Comparison of ENCODE assay signal across 2 cellular contexts in the genomic region with DNA sequence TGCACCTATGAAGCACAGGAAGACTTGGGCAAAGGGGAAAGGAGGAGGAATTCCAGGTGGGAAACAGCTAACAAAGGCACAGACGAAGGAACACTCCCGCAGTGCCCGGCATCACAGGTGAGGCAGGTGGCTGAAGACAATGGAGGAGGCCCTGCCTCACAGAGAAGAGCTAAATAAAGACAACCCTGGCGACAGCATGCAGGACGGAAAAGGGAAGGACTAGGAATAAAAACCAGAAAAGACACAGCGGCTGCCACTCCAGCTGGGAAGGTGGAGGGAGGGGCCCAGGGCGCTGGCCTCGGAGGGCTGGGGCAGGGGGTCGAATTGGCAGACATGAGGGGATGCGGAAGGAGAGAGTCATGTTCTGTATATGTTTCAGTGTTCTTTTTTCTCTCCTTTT.
TF ChIP-seq lines count a peak whose summit lies in the region.

No MANE protein-coding gene starts in this region.

TF ChIP-seq in GM23338, 12 proteins besides CTCF, POLR2A, EP300 and RAD21:
- TF ChIP-seq NANOG (IDR thresholded peaks at IDR 0.05; ENCODE audit: borderline replicate concordance) (no peak), ZNF331 (CRISPR knock-in tag; IDR thresholded peaks at IDR 0.05; ENCODE audit: low read depth) (no peak)

TF ChIP-seq in H1, 55 proteins besides CTCF, POLR2A, EP300 and RAD21:
- TF ChIP-seq TAF7 (optimal IDR thresholded peaks at IDR 0.05; ENCODE audit: borderline replicate concordance, low read depth, low read length), result no peak
- TF ChIP-seq, protein P1, sequence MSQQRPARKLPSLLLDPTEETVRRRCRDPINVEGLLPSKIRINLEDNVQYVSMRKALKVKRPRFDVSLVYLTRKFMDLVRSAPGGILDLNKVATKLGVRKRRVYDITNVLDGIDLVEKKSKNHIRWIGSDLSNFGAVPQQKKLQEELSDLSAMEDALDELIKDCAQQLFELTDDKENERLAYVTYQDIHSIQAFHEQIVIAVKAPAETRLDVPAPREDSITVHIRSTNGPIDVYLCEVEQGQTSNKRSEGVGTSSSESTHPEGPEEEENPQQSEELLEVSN (IDR thresholded peaks at IDR 0.05), result peak; percentile 74
- no peak for TF ChIP-seq RNF2 (IDR thresholded peaks at IDR 0.05; ENCODE audit: borderline replicate concordance, low read depth, low read length, missing control alignments, poor library complexity, severe bottlenecking)
- no peak for TF ChIP-seq SP2 (IDR thresholded peaks at IDR 0.05; ENCODE audit: low read length)
- 0 out of 2 replicates have a peak, but pooled peaks have one; percentile 21 for TF ChIP-seq TAF1 (IDR thresholded peaks at IDR 0.05; ENCODE audit: low read depth, low read length)
- TF ChIP-seq, protein P2, sequence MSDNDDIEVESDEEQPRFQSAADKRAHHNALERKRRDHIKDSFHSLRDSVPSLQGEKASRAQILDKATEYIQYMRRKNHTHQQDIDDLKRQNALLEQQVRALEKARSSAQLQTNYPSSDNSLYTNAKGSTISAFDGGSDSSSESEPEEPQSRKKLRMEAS (IDR thresholded peaks at IDR 0.05), result peak; percentile 70
- no peak for TF ChIP-seq TCF12 (IDR thresholded peaks at IDR 0.05; ENCODE audit: low read depth, low read length)
TF ChIP-seq in H1: peak in this region for 3.
